In genomic region chr1:238336531-238336930, GRCh38 we compare ENCODE assay signal across 19 cellular contexts.
DNase-seq lines count a peak whose midpoint lies in the region; ATAC-seq and TF ChIP-seq lines count a peak whose summit lies in the region.
"Had no signal": no experiment of that assay in that cellular context is flagged by ENCODE, and none has a peak within 500 bp of the region (broad histone marks: within the 10 kb centered on the region; RNA-seq: fewer than 3 reads in every experiment).

No MANE protein-coding gene starts in this region.

- H3K36me3 ChIP-seq in BE2C (no peaks in the 10 kb centered on the region), RWPE2 (ENCODE audit: low read depth) (no peaks in the 10 kb centered on the region)
- H3K36me3 ChIP-seq: Peyer's patch had no signal

- peak overlapping the region; percentile 27; the same call in 1 of the 2 replicates for H3K4me3 Mint-ChIP-seq in HFFc6
- H3K4me3 Mint-ChIP-seq: CD14-positive monocyte had no signal

- H3K27me3 Mint-ChIP-seq in HFFc6 (ENCODE audit: insufficient read depth), result no peaks in the 10 kb centered on the region

- H3K4me1 ChIP-seq in BE2C (no peaks in the 10 kb centered on the region), RWPE2 (ENCODE audit: insufficient read depth, poor library complexity, severe bottlenecking) (no peaks in the 10 kb centered on the region), foreskin keratinocyte (no peaks in the 10 kb centered on the region)
- H3K4me1 ChIP-seq: Peyer's patch had no signal

- H3K9me3 Mint-ChIP-seq in HFFc6, result peaks cover 5% of the 10 kb centered on the region; the same call in 1 of the 2 replicates

- no peaks in the 10 kb centered on the region for H3K27me3 ChIP-seq in BE2C
- H3K27me3 ChIP-seq in RWPE2 (ENCODE audit: insufficient read depth, poor library complexity, severe bottlenecking), result no peaks in the 10 kb centered on the region
- H3K27me3 ChIP-seq in foreskin keratinocyte, result no peaks in the 10 kb centered on the region
- H3K27me3 ChIP-seq: Peyer's patch had no signal

- H3K27ac ChIP-seq in RWPE2 (ENCODE audit: poor library complexity, severe bottlenecking) (no peak overlapping the region), foreskin keratinocyte (no peak overlapping the region)
- H3K27ac ChIP-seq: GM23248, HL-60, Peyer's patch had no signal

- ATAC-seq in RWPE2 (ENCODE audit: low read depth), result peak; percentile 57
- ATAC-seq in foreskin keratinocyte, result peak; percentile 93
- no peak for ATAC-seq in GM19395 (IDR thresholded peaks at IDR 0.05; ENCODE audit: unreplicated experiment)
- ATAC-seq in GM21529 (IDR thresholded peaks at IDR 0.05; ENCODE audit: unreplicated experiment), result no peak
- no peak for ATAC-seq in HG02623 (IDR thresholded peaks at IDR 0.05; ENCODE audit: unreplicated experiment)

- H3K4me3 ChIP-seq in BE2C (ENCODE audit: low read depth, low read length) (no peak overlapping the region), RWPE2 (ENCODE audit: severe bottlenecking) (no peak overlapping the region)
- H3K4me3 ChIP-seq: GM23248, Peyer's patch had no signal

- H3K4me1 Mint-ChIP-seq in HFFc6 (ENCODE audit: low read depth), result peaks cover 37% of the 10 kb centered on the region

- H3K27ac Mint-ChIP-seq in HFFc6, result peak overlapping the region; percentile 14; the same call in 1 of the 2 replicates
- H3K27ac Mint-ChIP-seq: CD14-positive monocyte had no signal

- no peak for TF ChIP-seq CTCF in BE2C (IDR thresholded peaks at IDR 0.05; ENCODE audit: low read depth, low read length)
- TF ChIP-seq CTCF in HFFc6 (IDR thresholded peaks at IDR 0.05), result no peak
- no peak for TF ChIP-seq CTCF in RWPE2 (IDR thresholded peaks at IDR 0.05; ENCODE audit: poor library complexity, severe bottlenecking)
- no peak for TF ChIP-seq CTCF in foreskin keratinocyte (conservative IDR thresholded peaks at IDR 0.05)

- H3K36me3 Mint-ChIP-seq in HFFc6 (ENCODE audit: low read depth), result peaks cover 15% of the 10 kb centered on the region; the same call in 1 of the 2 replicates
- H3K36me3 Mint-ChIP-seq: CD14-positive monocyte had no signal

- H3K9me3 ChIP-seq in BE2C (no peaks in the 10 kb centered on the region), RWPE2 (ENCODE audit: severe bottlenecking) (peaks cover 2% of the 10 kb centered on the region)
- H3K9me3 ChIP-seq: Peyer's patch had no signal

- DNase-seq in BE2C (peak; percentile 33), HFFc6 (no peak), RWPE2 (ENCODE audit: low spot score) (no peak), foreskin keratinocyte (peak; percentile 45 to 67), ureter (ENCODE audit: low spot score) (no peak)
- DNase-seq: COR-L47, DMS153, GM23248, NCI-H1417, NCI-H2029, NCI-H510A, Peyer's patch, SIG-M5, T-helper 2 cell had no signal

Comparison
In these comparisons a context has a peak if more than half of its experiments do, and no peak if none do; other contexts are left out.
1. DNase-seq: peak in BE2C (single experiment) and foreskin keratinocyte (2 of 2); none in HFFc6 (single experiment), RWPE2 (single experiment) and ureter (single experiment).
2. ATAC-seq: peak in RWPE2 (single experiment) and foreskin keratinocyte (single experiment); none in GM19395 (single experiment), GM21529 (single experiment) and HG02623 (single experiment).